ENCODE assay signal across 14 cellular contexts in genomic region chr17:283911-284675, GRCh38.
"Had no signal": no experiment of that assay in that cellular context is flagged by ENCODE, and none has a peak within 500 bp of the region (broad histone marks: within the 10 kb centered on the region; RNA-seq: fewer than 3 reads in every experiment).

No MANE protein-coding gene starts in this region.

- H3K9me3 Mint-ChIP-seq: activated CD8-positive, alpha-beta T cell treated with anti-CD3 and anti-CD28 coated beads for 36 hours; activated naive CD4-positive, alpha-beta T cell treated with anti-CD3 and anti-CD28 coated beads for 36 hours; activated T-cell treated with anti-CD3 and anti-CD28 coated beads, Interleukin-2, amount 50 U/mL, for 72 hours; natural killer cell had no signal

- ATAC-seq: activated CD8-positive, alpha-beta T cell treated with anti-CD3 and anti-CD28 coated beads for 36 hours; activated T-cell treated with anti-CD3 and anti-CD28 coated beads, Interleukin-2, amount 50 U/mL, for 72 hours; gastroesophageal sphincter; natural killer cell had no signal

- H3K27ac Mint-ChIP-seq: activated CD8-positive, alpha-beta T cell treated with anti-CD3 and anti-CD28 coated beads for 36 hours; activated naive CD4-positive, alpha-beta T cell treated with anti-CD3 and anti-CD28 coated beads for 36 hours; activated T-cell treated with anti-CD3 and anti-CD28 coated beads, Interleukin-2, amount 50 U/mL, for 72 hours; natural killer cell had no signal

- H3K27me3 Mint-ChIP-seq: activated CD8-positive, alpha-beta T cell treated with anti-CD3 and anti-CD28 coated beads for 36 hours had no signal

- H3K36me3 Mint-ChIP-seq: natural killer cell had no signal

- DNase-seq: activated CD4-positive, alpha-beta T cell treated with anti-CD3 and anti-CD28 coated beads for 4 hours; activated CD8-positive, alpha-beta memory T cell treated with anti-CD3 and anti-CD28 coated beads, Interleukin-2, amount 50 U/mL, for 4 hours; activated CD8-positive, alpha-beta T cell treated with anti-CD3 and anti-CD28 coated beads for 36 hours; activated naive CD4-positive, alpha-beta T cell treated with anti-CD3 and anti-CD28 coated beads for 36 hours; activated T-cell treated with anti-CD3 and anti-CD28 coated beads, Interleukin-2, amount 50 U/mL, for 72 hours; central memory CD4-positive, alpha-beta T cell; cortex of kidney; effector CD8-positive, alpha-beta T cell; mammary epithelial cell; natural killer cell; small intestine; SW 1271; T-helper 9 cell had no signal

- FAIRE-seq: small intestine had no signal

- H3K4me3 Mint-ChIP-seq: activated CD8-positive, alpha-beta T cell treated with anti-CD3 and anti-CD28 coated beads for 36 hours; activated naive CD4-positive, alpha-beta T cell treated with anti-CD3 and anti-CD28 coated beads for 36 hours; activated T-cell treated with anti-CD3 and anti-CD28 coated beads, Interleukin-2, amount 50 U/mL, for 72 hours; natural killer cell had no signal
